ENCODE assay signal across 13 cellular contexts in the genomic region with DNA sequence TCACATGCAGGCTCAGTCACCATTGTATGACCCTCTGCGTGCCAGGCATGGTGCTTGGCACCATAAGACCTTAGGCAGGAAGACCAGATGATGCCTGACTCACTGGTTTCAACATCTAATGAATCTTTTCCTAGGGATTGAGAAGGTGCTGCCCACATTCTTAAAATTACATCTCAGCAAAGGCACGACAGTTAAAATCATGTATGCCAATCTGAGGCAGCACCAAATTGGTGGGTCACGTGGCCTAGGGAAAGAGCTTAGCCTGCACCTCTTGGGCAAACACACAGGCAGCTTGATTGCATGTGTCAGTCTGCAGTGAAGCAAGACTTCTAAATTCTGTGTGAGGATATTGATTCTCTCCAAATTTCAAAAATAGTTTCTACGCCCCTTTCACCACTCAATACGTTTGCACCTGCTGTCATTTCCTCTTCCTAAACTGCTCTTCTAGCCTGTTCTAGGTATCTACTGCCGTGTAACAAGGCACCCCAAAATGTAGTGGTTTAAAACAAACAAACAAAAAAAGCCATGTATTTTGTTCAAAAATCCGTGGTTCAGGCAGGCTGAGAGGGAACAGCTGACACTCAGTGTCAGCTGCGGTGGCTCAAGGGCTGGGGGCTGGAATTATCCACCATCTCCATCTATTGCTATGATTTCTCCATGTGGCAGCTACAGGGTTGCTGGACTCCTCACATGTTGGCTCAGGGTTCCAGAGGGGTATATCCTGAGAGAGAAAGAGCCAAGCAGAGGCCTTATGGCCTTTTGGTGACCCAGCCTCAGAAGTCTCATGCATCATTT.
DNase-seq lines count a peak whose midpoint lies in the region; FAIRE-seq and TF ChIP-seq lines count a peak whose summit lies in the region.
"Had no signal": no experiment of that assay in that cellular context is flagged by ENCODE, and none has a peak within 500 bp of the region (broad histone marks: within the 10 kb centered on the region; RNA-seq: fewer than 3 reads in every experiment).

No MANE protein-coding gene starts in this region.

- peak overlapping the region; percentile 45 for H3K27ac ChIP-seq in subcutaneous abdominal adipose tissue (ENCODE audit: low read depth, low read length)

- no peaks in the 10 kb centered on the region for H3K9me3 ChIP-seq in subcutaneous abdominal adipose tissue (ENCODE audit: control insufficient read depth in 5 of 5, low read length in 5 of 5)
- H3K9me3 ChIP-seq: HAP-1 had no signal

- no peak for DNase-seq in H54 (ENCODE audit: insufficient read length, low spot score)
- peak; percentile 44 for DNase-seq in SIG-M5 (lab: John Stamatoyannopoulos, UW)
- DNase-seq in fibroblast of peridontal ligament (ENCODE audit: extremely low read depth): peak; percentile 68
- DNase-seq in erythroblast (lab: John Stamatoyannopoulos, UW): no peak
- DNase-seq in GDM1 (lab: John Stamatoyannopoulos, UW): no peak
- DNase-seq in NCI-H146 (lab: John Stamatoyannopoulos, UW): no peak
- DNase-seq: effector CD4-positive, alpha-beta T cell; KG1; stimulated activated CD4-positive, alpha-beta T cell treated with anti-CD3 and anti-CD28 coated beads, Interleukin-4, amount 100 ng/mL, for 1 hour had no signal

- H3K36me3 ChIP-seq in subcutaneous abdominal adipose tissue (ENCODE audit: control insufficient read depth in 5 of 5, insufficient read depth in 5 of 5, low read length in 5 of 5): no peaks in the 10 kb centered on the region
- H3K36me3 ChIP-seq: HAP-1 had no signal

- H3K4me3 ChIP-seq in subcutaneous abdominal adipose tissue (ENCODE audit: low read depth in 1 of 5, low read length in 5 of 5): no peak overlapping the region
- H3K4me3 ChIP-seq: GM12878, HAP-1 had no signal

- H3K27me3 ChIP-seq in subcutaneous abdominal adipose tissue (ENCODE audit: control insufficient read depth in 5 of 5, insufficient read depth in 4 of 5, low read length in 5 of 5): no peaks in the 10 kb centered on the region

- peaks cover 0 to 40% (median 21%) of the 10 kb centered on the region in 5 donors for H3K4me1 ChIP-seq in subcutaneous abdominal adipose tissue (ENCODE audit: control insufficient read depth in 5 of 5, insufficient read depth in 5 of 5, low read length in 5 of 5)
- H3K4me1 ChIP-seq: HAP-1 had no signal

- H3K9ac ChIP-seq in subcutaneous abdominal adipose tissue (ENCODE audit: low read length in 5 of 5): peak overlapping the region in 1 of 5 donors; percentile 7

- TF ChIP-seq POLR2A in H54 (IDR thresholded peaks at IDR 0.05; ENCODE audit: low read depth, low read length) (no peak), erythroblast (IDR thresholded peaks at IDR 0.05; ENCODE audit: low read length) (no peak)

- FAIRE-seq in H54 (lab: Jason Lieb, UNC): peak; percentile 78
- FAIRE-seq: D721Med, GM12878 had no signal

Comparison
In these comparisons a context has a peak if more than half of its experiments do, and no peak if none do; other contexts are left out.
1. DNase-seq: peak in SIG-M5 (single experiment) and fibroblast of peridontal ligament (single experiment); none in H54 (single experiment), erythroblast (0 of 2), GDM1 (single experiment) and NCI-H146 (single experiment).